8 cellular contexts compared by ENCODE assay signal in genomic region chr6:149145800-149146199, GRCh38.
DNase-seq lines count a peak whose midpoint lies in the region; ATAC-seq, FAIRE-seq and TF ChIP-seq lines count a peak whose summit lies in the region.
"Not testable (repeated sequence)": the region's sequence is repeated elsewhere in the genome, so short reads cannot be mapped to it uniquely, and the experiment has no call there.

No MANE protein-coding gene starts in this region.

- H3K4me3 ChIP-seq in CD4-positive, alpha-beta memory T cell (ENCODE audit: low read length in 2 of 2); HEK293 (ENCODE audit: low read depth, low read length); K562: not testable (repeated sequence)

- H3K27ac Mint-ChIP-seq in CD4-positive, alpha-beta memory T cell, result peak overlapping the region in 6 of 7 donors; percentile 87 to 98 (median 96)
- peak overlapping the region; percentile 91 for H3K27ac Mint-ChIP-seq in T-helper 2 cell treated with Interferon-gamma antibody and Interleukin-4, amounts not matched to agents 5 μg/mL and 100 μg/mL, for 36 hours
- peak overlapping the region; percentile 83 for H3K27ac Mint-ChIP-seq in activated CD4-positive, alpha-beta T cell treated with anti-CD3 and anti-CD28 coated beads, Interleukin-2, amount 10 ng/mL, durations not matched to agents 7 days and 5 days
- peak overlapping the region; percentile 94 for H3K27ac Mint-ChIP-seq in activated CD8-positive, alpha-beta memory T cell treated with anti-CD3 and anti-CD28 coated beads, Interleukin-2, amount 10 ng/mL, durations not matched to agents 7 days and 5 days
- H3K27ac Mint-ChIP-seq in activated T-helper 2 cell treated with anti-CD3 and anti-CD28 coated beads, Interferon-gamma antibody, Interleukin-2, Interleukin-4, amounts not matched to agents 10 μg/mL and 5 μg/mL and 100 μg/mL, durations not matched to agents 14 hours and 24 hours and 36 hours, result peak overlapping the region; percentile 97
- H3K27ac Mint-ChIP-seq in stimulated activated effector memory CD8-positive, alpha-beta T cell treated with anti-CD3 and anti-CD28 coated beads, Interleukin-12 subunit alpha, Interleukin-12 subunit beta, amount 100 ng/mL, for 72 hours, result peak overlapping the region; percentile 94

- not testable (repeated sequence) for H3K36me3 ChIP-seq in CD4-positive, alpha-beta memory T cell (ENCODE audit: insufficient read depth, low read length); HEK293 (ENCODE audit: control insufficient read depth in 2 of 2, insufficient read depth in 1 of 2, low read length in 2 of 2); K562 (ENCODE audit: control insufficient read depth, insufficient read depth, low read length)

- H3K4me2 ChIP-seq in K562 (ENCODE audit: insufficient read depth, low read length), result not testable (repeated sequence)

- BruUV-seq in K562 (replicated peaks; lab: Mats Ljungman, UMichigan), result not testable (repeated sequence)

- not testable (repeated sequence) for H3K9me1 ChIP-seq in K562 (ENCODE audit: control insufficient read depth, insufficient read depth, low read length)

- TF ChIP-seq EP300 in K562 (IDR thresholded peaks at IDR 0.05; ENCODE audit: low read length), result not testable (repeated sequence)

- H3K79me2 ChIP-seq in K562 (ENCODE audit: control insufficient read depth, insufficient read depth, low read length), result not testable (repeated sequence)

- DNase-seq in CD4-positive, alpha-beta memory T cell; T-helper 2 cell treated with Interferon-gamma antibody and Interleukin-4, amounts not matched to agents 5 μg/mL and 100 μg/mL, for 36 hours (ENCODE audit: low spot score); activated CD4-positive, alpha-beta T cell treated with anti-CD3 and anti-CD28 coated beads, Interleukin-2, amount 10 ng/mL, durations not matched to agents 7 days and 5 days; activated CD8-positive, alpha-beta memory T cell treated with anti-CD3 and anti-CD28 coated beads, Interleukin-2, amount 10 ng/mL, durations not matched to agents 7 days and 5 days; activated T-helper 2 cell treated with anti-CD3 and anti-CD28 coated beads, Interferon-gamma antibody, Interleukin-2, Interleukin-4, amounts not matched to agents 10 μg/mL and 5 μg/mL and 100 μg/mL, durations not matched to agents 14 hours and 24 hours and 36 hours (ENCODE audit: low spot score); K562 (ENCODE audit: extremely low read depth in 1 of 4, low spot score in 3 of 4); stimulated activated effector memory CD8-positive, alpha-beta T cell treated with anti-CD3 and anti-CD28 coated beads, Interleukin-12 subunit alpha, Interleukin-12 subunit beta, amount 100 ng/mL, for 72 hours (ENCODE audit: low spot score in 2 of 2): not testable (repeated sequence)

- TF ChIP-seq CTCF in HEK293 (tag by site-specific recombination; IDR thresholded peaks at IDR 0.05); K562 (IDR thresholded peaks at IDR 0.05 in 2 of 3, conservative IDR thresholded peaks at IDR 0.05 in 1 of 3; ENCODE audit: insufficient read depth in 2 of 3, low read depth in 1 of 3, low read length in 3 of 3): not testable (repeated sequence)

- peak overlapping the region in 6 of 8 donors; percentile 31 to 70 (median 48) for H3K4me3 Mint-ChIP-seq in CD4-positive, alpha-beta memory T cell
- peak overlapping the region; percentile 56 for H3K4me3 Mint-ChIP-seq in T-helper 2 cell treated with Interferon-gamma antibody and Interleukin-4, amounts not matched to agents 5 μg/mL and 100 μg/mL, for 36 hours
- not testable (repeated sequence) for H3K4me3 Mint-ChIP-seq in activated CD4-positive, alpha-beta T cell treated with anti-CD3 and anti-CD28 coated beads, Interleukin-2, amount 10 ng/mL, durations not matched to agents 7 days and 5 days; activated T-helper 2 cell treated with anti-CD3 and anti-CD28 coated beads, Interferon-gamma antibody, Interleukin-2, Interleukin-4, amounts not matched to agents 10 μg/mL and 5 μg/mL and 100 μg/mL, durations not matched to agents 14 hours and 24 hours and 36 hours (ENCODE audit: low read depth)
- peak overlapping the region; percentile 45 for H3K4me3 Mint-ChIP-seq in activated CD8-positive, alpha-beta memory T cell treated with anti-CD3 and anti-CD28 coated beads, Interleukin-2, amount 10 ng/mL, durations not matched to agents 7 days and 5 days
- H3K4me3 Mint-ChIP-seq in stimulated activated effector memory CD8-positive, alpha-beta T cell treated with anti-CD3 and anti-CD28 coated beads, Interleukin-12 subunit alpha, Interleukin-12 subunit beta, amount 100 ng/mL, for 72 hours, result peak overlapping the region; percentile 50

- peaks cover 41 to 44% of the 10 kb centered on the region in 2 donors for H3K36me3 Mint-ChIP-seq in CD4-positive, alpha-beta memory T cell
- H3K36me3 Mint-ChIP-seq in T-helper 2 cell treated with Interferon-gamma antibody and Interleukin-4, amounts not matched to agents 5 μg/mL and 100 μg/mL, for 36 hours (ENCODE audit: low read depth), result peaks cover 69% of the 10 kb centered on the region
- H3K36me3 Mint-ChIP-seq in activated CD4-positive, alpha-beta T cell treated with anti-CD3 and anti-CD28 coated beads, Interleukin-2, amount 10 ng/mL, durations not matched to agents 7 days and 5 days (ENCODE audit: low read depth), result peaks cover 76% of the 10 kb centered on the region
- H3K36me3 Mint-ChIP-seq in activated CD8-positive, alpha-beta memory T cell treated with anti-CD3 and anti-CD28 coated beads, Interleukin-2, amount 10 ng/mL, durations not matched to agents 7 days and 5 days, result peaks cover 78% of the 10 kb centered on the region
- peaks cover 80% of the 10 kb centered on the region for H3K36me3 Mint-ChIP-seq in activated T-helper 2 cell treated with anti-CD3 and anti-CD28 coated beads, Interferon-gamma antibody, Interleukin-2, Interleukin-4, amounts not matched to agents 10 μg/mL and 5 μg/mL and 100 μg/mL, durations not matched to agents 14 hours and 24 hours and 36 hours (ENCODE audit: low read depth)
- peaks cover 57% of the 10 kb centered on the region for H3K36me3 Mint-ChIP-seq in stimulated activated effector memory CD8-positive, alpha-beta T cell treated with anti-CD3 and anti-CD28 coated beads, Interleukin-12 subunit alpha, Interleukin-12 subunit beta, amount 100 ng/mL, for 72 hours

- not testable (repeated sequence) for ATAC-seq in activated CD8-positive, alpha-beta memory T cell treated with anti-CD3 and anti-CD28 coated beads, Interleukin-2, amount 10 ng/mL, durations not matched to agents 7 days and 5 days; K562; stimulated activated effector memory CD8-positive, alpha-beta T cell treated with anti-CD3 and anti-CD28 coated beads, Interleukin-12 subunit alpha, Interleukin-12 subunit beta, amount 100 ng/mL, for 72 hours

- POLR2A ChIA-PET in CD4-positive, alpha-beta memory T cell (lab: Charles Lee; ENCODE audit: partially characterized antibody), result interaction anchor here (2.7 kb wide), 1 partner anchor 8 kb away, joined by 9 read pairs; no protein-coding TSS in a partner anchor
- POLR2A ChIA-PET in HEK293 (lab: Yijun Ruan, JAX); activated CD4-positive, alpha-beta T cell treated with anti-CD3 and anti-CD28 coated beads, Interleukin-2, amount 10 ng/mL, durations not matched to agents 7 days and 5 days (lab: Charles Lee): not testable (repeated sequence)
- POLR2A ChIA-PET in K562 (lab: Yijun Ruan, JAX), result interaction anchor here (0.8 kb wide), 1 partner anchor 8 kb away, joined by 6 read pairs; no protein-coding TSS in a partner anchor

- CTCF ChIA-PET in CD4-positive, alpha-beta memory T cell (lab: Charles Lee; ENCODE audit: partially characterized antibody); HEK293 (lab: Yijun Ruan, JAX); K562 (lab: Yijun Ruan, JAX; ENCODE audit: low intra/inter-chr PET ratio): not testable (repeated sequence)
- CTCF ChIA-PET in activated CD4-positive, alpha-beta T cell treated with anti-CD3 and anti-CD28 coated beads, Interleukin-2, amount 10 ng/mL, durations not matched to agents 7 days and 5 days (lab: Charles Lee), result interaction anchor here (1.9 kb wide), 1 partner anchor 13 kb away, joined by 6 read pairs; no protein-coding TSS in a partner anchor
- CTCF ChIA-PET in activated CD8-positive, alpha-beta memory T cell treated with anti-CD3 and anti-CD28 coated beads, Interleukin-2, amount 10 ng/mL, durations not matched to agents 7 days and 5 days (lab: Charles Lee), result interaction anchor here (1.3 to 2.2 kb wide), 3 partner anchors 13 to 100 kb away, joined by 3 to 7 read pairs (median 4); no protein-coding TSS in a partner anchor

- not testable (repeated sequence) for H3K9me3 ChIP-seq in CD4-positive, alpha-beta memory T cell (ENCODE audit: control insufficient read depth in 1 of 2, low read length in 2 of 2); HEK293 (ENCODE audit: control insufficient read depth, insufficient read depth, low read depth, low read length); K562 (replicated peaks; ENCODE audit: control insufficient read depth, insufficient read depth, low read depth, low read length)

- peaks cover 70% of the 10 kb centered on the region for H3K4me1 ChIP-seq in CD4-positive, alpha-beta memory T cell (ENCODE audit: insufficient read depth, low read length)
- H3K4me1 ChIP-seq in HEK293 (ENCODE audit: control insufficient read depth, insufficient read depth, low read length), result not testable (repeated sequence)
- H3K4me1 ChIP-seq in K562 (replicated peaks in 1 of 2; ENCODE audit: control insufficient read depth in 2 of 2, insufficient read depth in 2 of 2, low read length in 2 of 2), result peaks cover 3 to 21% of the 10 kb centered on the region in 2 experiments; a peak in 2 of 5 replicates

- not testable (repeated sequence) for H3K27ac ChIP-seq in CD4-positive, alpha-beta memory T cell (ENCODE audit: low read depth, low read length); HEK293 (ENCODE audit: extremely low read depth, low read depth, low read length); K562 (ENCODE audit: extremely low read depth, low read depth, low read length)

- H2AFZ ChIP-seq in K562 (ENCODE audit: low read depth, low read length), result not testable (repeated sequence)

- H3K9me3 Mint-ChIP-seq in CD4-positive, alpha-beta memory T cell, result peaks cover 0 to 40% (median 13%) of the 10 kb centered on the region in 8 donors
- H3K9me3 Mint-ChIP-seq in T-helper 2 cell treated with Interferon-gamma antibody and Interleukin-4, amounts not matched to agents 5 μg/mL and 100 μg/mL, for 36 hours, result peaks cover 42% of the 10 kb centered on the region
- peaks cover 44% of the 10 kb centered on the region for H3K9me3 Mint-ChIP-seq in activated CD4-positive, alpha-beta T cell treated with anti-CD3 and anti-CD28 coated beads, Interleukin-2, amount 10 ng/mL, durations not matched to agents 7 days and 5 days
- not testable (repeated sequence) for H3K9me3 Mint-ChIP-seq in activated CD8-positive, alpha-beta memory T cell treated with anti-CD3 and anti-CD28 coated beads, Interleukin-2, amount 10 ng/mL, durations not matched to agents 7 days and 5 days (ENCODE audit: low read depth)
- peaks cover 39% of the 10 kb centered on the region for H3K9me3 Mint-ChIP-seq in activated T-helper 2 cell treated with anti-CD3 and anti-CD28 coated beads, Interferon-gamma antibody, Interleukin-2, Interleukin-4, amounts not matched to agents 10 μg/mL and 5 μg/mL and 100 μg/mL, durations not matched to agents 14 hours and 24 hours and 36 hours
- peaks cover 11% of the 10 kb centered on the region for H3K9me3 Mint-ChIP-seq in stimulated activated effector memory CD8-positive, alpha-beta T cell treated with anti-CD3 and anti-CD28 coated beads, Interleukin-12 subunit alpha, Interleukin-12 subunit beta, amount 100 ng/mL, for 72 hours

- H3K27me3 Mint-ChIP-seq in CD4-positive, alpha-beta memory T cell; T-helper 2 cell treated with Interferon-gamma antibody and Interleukin-4, amounts not matched to agents 5 μg/mL and 100 μg/mL, for 36 hours (ENCODE audit: low read depth); activated CD4-positive, alpha-beta T cell treated with anti-CD3 and anti-CD28 coated beads, Interleukin-2, amount 10 ng/mL, durations not matched to agents 7 days and 5 days; activated CD8-positive, alpha-beta memory T cell treated with anti-CD3 and anti-CD28 coated beads, Interleukin-2, amount 10 ng/mL, durations not matched to agents 7 days and 5 days; activated T-helper 2 cell treated with anti-CD3 and anti-CD28 coated beads, Interferon-gamma antibody, Interleukin-2, Interleukin-4, amounts not matched to agents 10 μg/mL and 5 μg/mL and 100 μg/mL, durations not matched to agents 14 hours and 24 hours and 36 hours (ENCODE audit: low read depth): not testable (repeated sequence)

- intact Hi-C loops in CD4-positive, alpha-beta memory T cell (cut with micrococcal nuclease), result loop anchor here (5.0 kb wide), 1 partner anchor 172 kb away; the partner anchor contains the start of gene TAB2
- intact Hi-C loops in activated T-helper 2 cell treated with anti-CD3 and anti-CD28 coated beads, Interferon-gamma antibody, Interleukin-2, Interleukin-4, amounts not matched to agents 10 μg/mL and 5 μg/mL and 100 μg/mL, durations not matched to agents 14 hours and 24 hours and 36 hours (cut with micrococcal nuclease), result loop anchor here (5.0 kb wide), 1 partner anchor 287 kb away; no protein-coding TSS in a partner anchor
- intact Hi-C loops in K562 (cut with micrococcal nuclease), result not testable (repeated sequence)

- TF ChIP-seq POLR2A in K562 (conservative IDR thresholded peaks at IDR 0.05), result not testable (repeated sequence)

- H3K27me3 ChIP-seq in CD4-positive, alpha-beta memory T cell (ENCODE audit: insufficient read depth, low read length); K562 (ENCODE audit: control insufficient read depth in 2 of 2, insufficient read depth in 2 of 2, low read length in 2 of 2): not testable (repeated sequence)

- H3K9ac ChIP-seq in K562 (ENCODE audit: insufficient read depth in 1 of 2, low read depth in 2 of 2, low read length in 2 of 2), result not testable (repeated sequence)

- TF ChIP-seq RAD21 in K562 (CRISPR knock-in tag; conservative IDR thresholded peaks at IDR 0.05 in 1 of 2, IDR thresholded peaks at IDR 0.05 in 1 of 2), result not testable (repeated sequence)

- in situ Hi-C loops in K562 (cut with MboI), result not testable (repeated sequence)

- peaks cover 51 to 81% (median 69%) of the 10 kb centered on the region in 4 donors for H3K4me1 Mint-ChIP-seq in CD4-positive, alpha-beta memory T cell
- peaks cover 69% of the 10 kb centered on the region for H3K4me1 Mint-ChIP-seq in T-helper 2 cell treated with Interferon-gamma antibody and Interleukin-4, amounts not matched to agents 5 μg/mL and 100 μg/mL, for 36 hours (ENCODE audit: low read depth)
- peaks cover 81% of the 10 kb centered on the region for H3K4me1 Mint-ChIP-seq in activated CD4-positive, alpha-beta T cell treated with anti-CD3 and anti-CD28 coated beads, Interleukin-2, amount 10 ng/mL, durations not matched to agents 7 days and 5 days
- peaks cover 86% of the 10 kb centered on the region for H3K4me1 Mint-ChIP-seq in activated CD8-positive, alpha-beta memory T cell treated with anti-CD3 and anti-CD28 coated beads, Interleukin-2, amount 10 ng/mL, durations not matched to agents 7 days and 5 days
- H3K4me1 Mint-ChIP-seq in activated T-helper 2 cell treated with anti-CD3 and anti-CD28 coated beads, Interferon-gamma antibody, Interleukin-2, Interleukin-4, amounts not matched to agents 10 μg/mL and 5 μg/mL and 100 μg/mL, durations not matched to agents 14 hours and 24 hours and 36 hours (ENCODE audit: low read depth), result peaks cover 69% of the 10 kb centered on the region
- H3K4me1 Mint-ChIP-seq in stimulated activated effector memory CD8-positive, alpha-beta T cell treated with anti-CD3 and anti-CD28 coated beads, Interleukin-12 subunit alpha, Interleukin-12 subunit beta, amount 100 ng/mL, for 72 hours, result peaks cover 73% of the 10 kb centered on the region

- FAIRE-seq in K562 (lab: Jason Lieb, UNC), result not testable (repeated sequence)

- not testable (repeated sequence) for H4K20me1 ChIP-seq in K562 (replicated peaks; ENCODE audit: control insufficient read depth, insufficient read depth, low read length)
